In the genomic region with DNA sequence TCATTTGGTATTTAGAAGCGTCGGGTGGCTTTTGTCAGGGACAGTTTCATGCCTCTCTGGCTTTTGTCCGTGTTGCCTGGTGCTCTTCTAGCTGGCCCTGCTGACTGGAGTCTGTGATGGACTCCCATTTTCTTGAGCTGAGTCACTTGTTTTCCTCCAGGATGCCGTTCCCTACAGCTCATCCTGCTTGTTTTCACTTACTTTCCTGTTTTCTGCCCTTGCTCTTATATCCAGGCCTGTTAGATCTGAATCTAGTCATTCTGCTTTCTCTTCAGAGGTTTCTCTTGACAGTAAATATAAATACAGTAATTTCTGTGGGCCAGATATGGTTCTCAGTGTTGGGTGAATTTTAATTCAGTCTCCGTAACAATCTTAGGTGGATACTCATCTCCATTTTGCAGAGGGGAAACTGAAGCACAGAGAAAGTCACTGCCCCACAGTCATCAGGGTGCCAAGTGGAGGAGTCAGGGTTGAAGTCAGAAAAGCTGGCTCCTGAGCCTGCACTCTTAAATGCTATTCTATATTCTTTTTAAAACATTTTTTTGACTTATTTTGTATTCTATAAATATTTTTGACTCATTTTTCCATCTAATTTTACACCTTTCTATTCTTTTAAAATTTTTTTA, we compare ENCODE assay signal across 10 cellular contexts.
DNase-seq lines count a peak whose midpoint lies in the region; ATAC-seq and TF ChIP-seq lines count a peak whose summit lies in the region.
"Had no signal": no experiment of that assay in that cellular context is flagged by ENCODE, and none has a peak within 500 bp of the region (broad histone marks: within the 10 kb centered on the region; RNA-seq: fewer than 3 reads in every experiment).

No MANE protein-coding gene starts in this region.

- no peaks in the 10 kb centered on the region for H3K36me3 ChIP-seq in sigmoid colon
- H3K36me3 ChIP-seq: pancreas had no signal

- ATAC-seq in left cardiac atrium (peak; percentile 62 to 93), GM19455 (IDR thresholded peaks at IDR 0.05; ENCODE audit: unreplicated experiment) (no peak), HG03280 (IDR thresholded peaks at IDR 0.05; ENCODE audit: unreplicated experiment) (no peak)

- H3K9me3 ChIP-seq in sigmoid colon = no peaks in the 10 kb centered on the region
- H3K9me3 ChIP-seq: pancreas had no signal

- DNase-seq in GM03348 (ENCODE audit: low spot score) (peak; percentile 89), amniotic stem cell (lab: John Stamatoyannopoulos, UW) (peak; percentile 74), left cardiac atrium (no peak), sigmoid colon (peak; percentile 85), pons (ENCODE audit: low spot score) (no peak), DMS 273 treated with DMSO at 0.1 percent for 48 hours (lab: John Stamatoyannopoulos, UW) (no peak)
- DNase-seq: KBM-7, pancreas had no signal

- peak overlapping the region in 2 of 4 donors; percentile 15 to 16 for H3K4me3 ChIP-seq in sigmoid colon
- H3K4me3 ChIP-seq: pancreas had no signal

- intact Hi-C loops in left cardiac atrium (cut with DNase I) (no loop called here), sigmoid colon (cut with DNase I) (loop anchor here (5.0 kb wide), 1 partner anchor 84 kb away; the partner anchor contains the start of gene CCNY)

- peaks cover 0 to 95% (median 83%) of the 10 kb centered on the region in 4 donors for H3K4me1 ChIP-seq in sigmoid colon

- TF ChIP-seq CTCF in sigmoid colon (IDR thresholded peaks at IDR 0.05) = no peak

- no peaks in the 10 kb centered on the region for H3K27me3 ChIP-seq in sigmoid colon
- H3K27me3 ChIP-seq: pancreas had no signal

- no peak for TF ChIP-seq POLR2A in sigmoid colon (IDR thresholded peaks at IDR 0.05)

- peak overlapping the region; percentile 78 to 91 (median 84) for H3K27ac ChIP-seq in sigmoid colon

- peak in 2 of 4 donors; percentile 19 to 50 for TF ChIP-seq EP300 in sigmoid colon (IDR thresholded peaks at IDR 0.05)

- WGBS in sigmoid colon, 2 donors = 84 to 86% methylated on average over 5 of the region's 5 CpGs

Comparison
In these comparisons a context has a peak if more than half of its experiments do, and no peak if none do; other contexts are left out.
1. DNase-seq: peak in GM03348 (single experiment), amniotic stem cell (single experiment) and sigmoid colon (single experiment); none in left cardiac atrium (single experiment), pons (single experiment) and DMS 273 treated with DMSO at 0.1 percent for 48 hours (single experiment).
2. ATAC-seq: peak in left cardiac atrium (2 of 2); none in GM19455 (single experiment) and HG03280 (single experiment).